In the genomic region with DNA sequence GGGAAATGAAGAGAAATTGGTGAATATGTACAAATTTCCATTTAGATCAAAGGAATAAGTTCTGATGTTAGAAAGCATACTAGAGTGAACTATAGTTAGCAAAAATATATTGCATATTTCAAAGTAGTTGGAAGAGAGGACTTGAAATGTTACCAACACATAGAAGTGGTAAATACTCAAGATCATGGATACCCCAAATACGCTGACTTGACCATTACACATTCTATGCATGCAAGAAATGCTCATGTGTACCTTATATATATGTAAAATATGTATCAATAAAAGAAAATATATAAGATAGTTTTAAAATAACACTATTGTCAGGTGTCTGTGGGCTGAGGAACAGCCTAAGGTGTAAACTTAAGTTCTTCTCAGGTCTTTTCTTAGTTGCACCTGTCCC, we compare ENCODE assay signal across 23 cellular contexts.
"Had no signal": no experiment of that assay in that cellular context is flagged by ENCODE, and none has a peak within 500 bp of the region (broad histone marks: within the 10 kb centered on the region; RNA-seq: fewer than 3 reads in every experiment).

No MANE protein-coding gene starts in this region.

- H3K9ac ChIP-seq: KMS-11, SK-N-SH had no signal

- DNase-seq: Kasumi-1; MM.1S; NCI-H1092 treated with DMSO at 0.1 percent for 48 hours; NCI-H1436; NCI-H187; NCI-H2029; NCI-H2081 treated with DMSO at 0.1 percent for 48 hours; NCI-H2171; NCI-H226; NCI-H446; NCI-H510A; NCI-H524 treated with DMSO at 0.1 percent for 48 hours; NCI-H69; NCI-H774; NK-92 treated with Interleukin-12 subunit alpha and Interleukin-12 subunit beta, amount 100 ng/mL, for 24 hours; PC-3; SHP77; SK-N-SH had no signal

- ATAC-seq: Panc1, PC-3 had no signal

- H3K4me2 ChIP-seq: KMS-11, SK-N-SH had no signal

- FAIRE-seq: HTR-8/SVneo had no signal

- H3K27ac ChIP-seq: HL-60, KMS-11, RWPE1 had no signal
